Comparison of ENCODE assay signal across 8 cellular contexts in genomic region chr7:106598663-106599342, GRCh38.
DNase-seq lines count a peak whose midpoint lies in the region; ATAC-seq and TF ChIP-seq lines count a peak whose summit lies in the region.

No MANE protein-coding gene starts in this region.

- H3K27ac Mint-ChIP-seq in neural progenitor cell, result no peak overlapping the region

- DNase-seq in Caki2 (ENCODE audit: low read depth) (peak; percentile 67), HUDEP-2 (lab: John Stamatoyannopoulos, UW; ENCODE audit: unreplicated experiment in 76 of 76) (peak in 69 of 76 experiments; percentile 1 to 85 (median 38)), OCI-M1 (lab: John Stamatoyannopoulos, UW) (peak; percentile 94), fibroblast of pulmonary artery (ENCODE audit: low read depth) (peak; percentile 78), neural progenitor cell (ENCODE audit: low spot score) (peak; percentile 76), superior temporal gyrus (ENCODE audit: extremely low spot score) (peak; percentile 26)
- DNase-seq in activated T-cell treated with anti-CD3 and anti-CD28 coated beads, Interleukin-2, amount 50 U/mL, for 4 hours, result peak; percentile 45

- peak overlapping the region; percentile 57 for H3K4me3 ChIP-seq in fibroblast of pulmonary artery (replicated peaks; ENCODE audit: low read depth, low read length)
- H3K4me3 ChIP-seq in neural progenitor cell, result peak overlapping the region; percentile 39

- peak overlapping the region; percentile 39 for H3K4me3 Mint-ChIP-seq in activated T-cell treated with anti-CD3 and anti-CD28 coated beads, Interleukin-2, amount 50 U/mL, for 4 hours
- peak overlapping the region; percentile 75 for H3K4me3 Mint-ChIP-seq in neural progenitor cell

- peak overlapping the region; percentile 100 for H2AFZ ChIP-seq in neural progenitor cell (replicated peaks)

- H3K9ac ChIP-seq in neural progenitor cell, result no peak overlapping the region

- H3K27me3 Mint-ChIP-seq in activated T-cell treated with anti-CD3 and anti-CD28 coated beads, Interleukin-2, amount 50 U/mL, for 4 hours (ENCODE audit: low read depth), result no peaks in the 10 kb centered on the region
- H3K27me3 Mint-ChIP-seq in neural progenitor cell (ENCODE audit: insufficient read depth, low read depth), result no peaks in the 10 kb centered on the region

- no peaks in the 10 kb centered on the region for H3K4me1 ChIP-seq in neural progenitor cell

- in situ Hi-C loops in Caki2 (cut with HindIII; ENCODE audit: low pct_unique_long_range_greater_than_20kb, low sequenced_read_pairs), result no loop called here

- no peak overlapping the region for H3K27ac ChIP-seq in neural progenitor cell

- H3K9me3 Mint-ChIP-seq in activated T-cell treated with anti-CD3 and anti-CD28 coated beads, Interleukin-2, amount 50 U/mL, for 4 hours, result no peaks in the 10 kb centered on the region
- no peaks in the 10 kb centered on the region for H3K9me3 Mint-ChIP-seq in neural progenitor cell

- no peaks in the 10 kb centered on the region for H3K36me3 Mint-ChIP-seq in activated T-cell treated with anti-CD3 and anti-CD28 coated beads, Interleukin-2, amount 50 U/mL, for 4 hours (ENCODE audit: insufficient read depth)
- H3K36me3 Mint-ChIP-seq in neural progenitor cell, result no peaks in the 10 kb centered on the region

- TF ChIP-seq CTCF in fibroblast of pulmonary artery (IDR thresholded peaks at IDR 0.05; ENCODE audit: low read length, missing control alignments) (no peak), neural progenitor cell (IDR thresholded peaks at IDR 0.05) (no peak)

- H3K4me2 ChIP-seq in neural progenitor cell, result peak overlapping the region; percentile 74

- peaks cover 2% of the 10 kb centered on the region for H3K27me3 ChIP-seq in neural progenitor cell

- peaks cover 6% of the 10 kb centered on the region for H3K4me1 Mint-ChIP-seq in activated T-cell treated with anti-CD3 and anti-CD28 coated beads, Interleukin-2, amount 50 U/mL, for 4 hours (ENCODE audit: low read depth)
- no peaks in the 10 kb centered on the region for H3K4me1 Mint-ChIP-seq in neural progenitor cell

- H3K9me3 ChIP-seq in neural progenitor cell (ENCODE audit: low read depth), result no peaks in the 10 kb centered on the region

- H4K20me1 ChIP-seq in neural progenitor cell (ENCODE audit: low read depth), result no peaks in the 10 kb centered on the region

- ATAC-seq in GM21526 (IDR thresholded peaks at IDR 0.05; ENCODE audit: low FRiP score, unreplicated experiment), result peak; percentile 99
- ATAC-seq in activated T-cell treated with anti-CD3 and anti-CD28 coated beads, Interleukin-2, amount 50 U/mL, for 4 hours, result peak; percentile 99 to 100

- H3F3A ChIP-seq in neural progenitor cell (ENCODE audit: low read depth), result no peaks in the 10 kb centered on the region

- H3K79me2 ChIP-seq in neural progenitor cell (ENCODE audit: low read depth), result no peaks in the 10 kb centered on the region

- no peaks in the 10 kb centered on the region for H3K36me3 ChIP-seq in neural progenitor cell

Comparison
In these comparisons a context has a peak if more than half of its experiments do, and no peak if none do; other contexts are left out.
1. DNase-seq: peak in every context shown above with its lines; median percentile 94 in OCI-M1; 78 in fibroblast of pulmonary artery; 76 in neural progenitor cell; 67 in Caki2; 45 in activated T-cell treated with anti-CD3 and anti-CD28 coated beads, Interleukin-2, amount 50 U/mL, for 4 hours; 38 in HUDEP-2; 26 in superior temporal gyrus.